Comparison of ENCODE assay signal across 8 cellular contexts in the genomic region with DNA sequence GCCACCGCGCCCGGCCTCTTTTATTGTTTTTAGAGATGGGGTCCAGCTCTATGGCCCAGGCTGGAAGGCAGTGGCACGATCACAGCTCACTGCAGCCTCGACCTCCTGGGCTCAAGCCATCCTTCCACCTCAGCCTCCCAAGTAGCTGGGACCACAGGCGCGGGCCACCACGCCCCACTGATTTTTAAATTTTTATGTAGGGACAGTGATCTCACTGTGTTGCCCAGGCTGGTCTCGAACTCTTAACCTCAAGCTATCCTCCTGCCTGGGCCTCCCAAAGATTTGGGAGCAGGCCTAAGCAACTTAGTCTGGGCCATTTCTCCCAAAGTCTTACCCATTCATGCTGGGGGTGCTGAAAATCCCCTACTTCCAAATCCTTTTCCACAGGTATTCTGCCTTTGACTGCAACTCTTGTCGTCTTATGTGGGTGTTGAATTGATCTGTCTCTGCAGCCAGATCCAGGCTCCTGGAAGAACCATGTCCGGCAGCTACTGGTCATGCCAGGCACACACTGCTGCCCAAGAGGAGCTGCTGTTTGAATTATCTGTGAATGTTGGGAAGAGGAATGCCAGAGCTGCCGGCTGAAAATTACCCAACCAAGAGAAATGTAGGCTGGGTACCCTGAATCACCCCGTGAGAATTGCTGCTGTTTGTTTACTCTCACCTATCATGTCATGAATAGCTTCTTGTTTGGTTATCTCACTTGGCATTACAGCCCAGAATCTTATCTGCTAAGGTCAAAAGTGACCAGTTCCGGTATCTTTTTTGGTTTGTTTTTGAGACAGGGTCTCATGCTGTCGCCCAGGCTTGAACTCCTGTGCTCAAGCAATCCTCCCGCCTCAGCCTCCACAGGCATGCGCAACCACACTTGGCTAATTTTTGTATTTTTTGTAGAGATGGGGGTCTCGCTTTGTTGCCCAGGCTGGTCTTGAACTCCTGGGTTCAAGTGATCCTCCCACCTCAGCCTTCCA. TPM values are rescaled to one million over a fixed set of nuclear protein-coding genes. Genes with fewer than 3 reads are reported as not detected.
A peak's percentile ranks its signal among the peaks of the same experiment; 100 is the strongest.
DNase-seq lines count a peak whose midpoint lies in the region; ATAC-seq and TF ChIP-seq lines count a peak whose summit lies in the region.

No MANE protein-coding gene starts in this region.

- 89% methylated on average over 18 of the region's 18 CpGs for WGBS in esophagus muscularis mucosa

- H3K9ac ChIP-seq in ES-I3 (ENCODE audit: low read depth, low read length) (peak overlapping the region; percentile 52; the same call in 1 of the 2 replicates), rectal smooth muscle tissue (ENCODE audit: low read length) (no peak overlapping the region)

- no peaks in the 10 kb centered on the region for H3K9me3 ChIP-seq in ES-I3 (ENCODE audit: control insufficient read depth, insufficient read depth, low read length)
- H3K9me3 ChIP-seq in SJCRH30 (replicated peaks) = no peaks in the 10 kb centered on the region
- no peaks in the 10 kb centered on the region for H3K9me3 ChIP-seq in esophagus muscularis mucosa

- no peaks in the 10 kb centered on the region for H3K4me1 ChIP-seq in ES-I3 (ENCODE audit: insufficient read depth, low read length)
- no peaks in the 10 kb centered on the region for H3K4me1 ChIP-seq in SJCRH30
- peaks cover 12 to 16% (median 15%) of the 10 kb centered on the region in 4 donors for H3K4me1 ChIP-seq in esophagus muscularis mucosa
- H3K4me1 ChIP-seq in rectal smooth muscle tissue (ENCODE audit: control insufficient read depth, insufficient read depth, low read length) = no peaks in the 10 kb centered on the region

- peaks cover 11% of the 10 kb centered on the region for H3K36me3 ChIP-seq in ES-I3 (ENCODE audit: insufficient read depth, low read length)
- peaks cover 18% of the 10 kb centered on the region for H3K36me3 ChIP-seq in SJCRH30
- H3K36me3 ChIP-seq in esophagus muscularis mucosa = peaks cover 29 to 41% (median 39%) of the 10 kb centered on the region in 4 donors
- H3K36me3 ChIP-seq in rectal smooth muscle tissue (ENCODE audit: control insufficient read depth, insufficient read depth, low read length) = peaks cover 14% of the 10 kb centered on the region

- H3K27me3 ChIP-seq in SJCRH30 (no peaks in the 10 kb centered on the region), esophagus muscularis mucosa (no peaks in the 10 kb centered on the region), rectal smooth muscle tissue (ENCODE audit: control insufficient read depth, insufficient read depth, low read length) (no peaks in the 10 kb centered on the region)

- no peak for TF ChIP-seq CTCF in esophagus muscularis mucosa (IDR thresholded peaks at IDR 0.05)

- intact Hi-C loops in esophagus muscularis mucosa (cut with DNase I) = loop anchor here (10.0 kb wide), 1 partner anchor 64 kb away; no protein-coding TSS in a partner anchor

- ATAC-seq in esophagus mucosa (no peak), GM21526 (IDR thresholded peaks at IDR 0.05; ENCODE audit: low FRiP score, unreplicated experiment) (no peak)

- H3K4me3 ChIP-seq in SJCRH30 = peak overlapping the region; percentile 84
- H3K4me3 ChIP-seq in esophagus muscularis mucosa = peak overlapping the region; percentile 66 to 87 (median 77)
- no peak overlapping the region for H3K4me3 ChIP-seq in rectal smooth muscle tissue (ENCODE audit: low read length)

- no peak for TF ChIP-seq POLR2A in esophagus muscularis mucosa (IDR thresholded peaks at IDR 0.05; ENCODE audit: low read depth)

- peak overlapping the region; percentile 88 for H3K27ac ChIP-seq in SJCRH30
- H3K27ac ChIP-seq in esophagus muscularis mucosa (replicated peaks in 1 of 4) = peak overlapping the region; percentile 90 to 96 (median 94)
- peak overlapping the region; percentile 88 for H3K27ac ChIP-seq in rectal smooth muscle tissue (ENCODE audit: low read depth, low read length)

- no peak for DNase-seq in SJCRH30
- DNase-seq in esophagus muscularis mucosa (ENCODE audit: extremely low spot score) = no peak
- no peak for DNase-seq in NCI-H446 treated with DMSO at 0.1 percent for 48 hours (lab: John Stamatoyannopoulos, UW)
- DNase-seq in stimulated activated CD4-positive, alpha-beta T cell treated with anti-CD3 and anti-CD28 coated beads, Interleukin-4, amount 100 ng/mL, for 1 hour = no peak

- no peak for TF ChIP-seq EP300 in esophagus muscularis mucosa (IDR thresholded peaks at IDR 0.05)

RNA-seq across cellular contexts. Expression of a gene that starts 1.1 kb away (rescaled TPM):
- 56.7 and 57.8 TPM in 2 replicates for total RNA-seq in SJCRH30 (2014; rRNA removed; shearing (Covaris generic))
- total RNA-seq in esophagus muscularis mucosa (10 to 100 TPM; 41.5 to 57.4 (median 51.9) TPM), esophagus mucosa (23.0 TPM)

RNA-seq across cellular contexts. Expression of a gene that starts 11.4 kb away (rescaled TPM):
- 16.4 and 18.8 TPM in 2 replicates for total RNA-seq in SJCRH30 (2014; rRNA removed; shearing (Covaris generic))
- 10 to 100 TPM; 22.5 to 38.9 (median 33.5) TPM for total RNA-seq in esophagus muscularis mucosa
- total RNA-seq in esophagus mucosa = 13.7 TPM

RNA-seq across cellular contexts. Expression of a gene that starts 27.1 kb away (rescaled TPM):
- 0.12 and 0.20 TPM in 2 replicates for total RNA-seq in SJCRH30 (2014; rRNA removed; shearing (Covaris generic))
- total RNA-seq in esophagus muscularis mucosa = not detected
- total RNA-seq in esophagus mucosa = 0.12 TPM

RNA-seq across cellular contexts. Expression of a gene that starts 37.0 kb away (rescaled TPM):
- 10.6 and 10.9 TPM in 2 replicates for total RNA-seq in SJCRH30 (2014; rRNA removed; shearing (Covaris generic))
- 10 to 100 TPM; 13.7 to 38.6 (median 23.6) TPM for total RNA-seq in esophagus muscularis mucosa
- 0.24 TPM for total RNA-seq in esophagus mucosa

RNA-seq across cellular contexts. Expression of a gene that starts 58.7 kb away (rescaled TPM):
- 16.0 and 16.2 TPM in 2 replicates for total RNA-seq in SJCRH30 (2014; rRNA removed; shearing (Covaris generic))
- 10 to 100 TPM; 24.0 to 38.9 (median 30.8) TPM for total RNA-seq in esophagus muscularis mucosa
- total RNA-seq in esophagus mucosa = 10.4 TPM
